ENCODE assay signal across 1 cellular context in genomic region chr17:50707296-50708049, GRCh38.
TF ChIP-seq lines count a peak whose summit lies in the region.

A gene with protein sequence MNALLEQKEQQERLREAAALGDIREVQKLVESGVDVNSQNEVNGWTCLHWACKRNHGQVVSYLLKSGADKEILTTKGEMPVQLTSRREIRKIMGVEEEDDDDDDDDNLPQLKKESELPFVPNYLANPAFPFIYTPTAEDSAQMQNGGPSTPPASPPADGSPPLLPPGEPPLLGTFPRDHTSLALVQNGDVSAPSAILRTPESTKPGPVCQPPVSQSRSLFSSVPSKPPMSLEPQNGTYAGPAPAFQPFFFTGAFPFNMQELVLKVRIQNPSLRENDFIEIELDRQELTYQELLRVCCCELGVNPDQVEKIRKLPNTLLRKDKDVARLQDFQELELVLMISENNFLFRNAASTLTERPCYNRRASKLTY (minus strand): TSS chr17:50707914. CDS start chr17:50707654, 260 bp downstream.

TF ChIP-seq in K562, 482 proteins besides CTCF, POLR2A, EP300 and RAD21 (continued from another document and continues in another):
- TF ChIP-seq, protein P1, sequence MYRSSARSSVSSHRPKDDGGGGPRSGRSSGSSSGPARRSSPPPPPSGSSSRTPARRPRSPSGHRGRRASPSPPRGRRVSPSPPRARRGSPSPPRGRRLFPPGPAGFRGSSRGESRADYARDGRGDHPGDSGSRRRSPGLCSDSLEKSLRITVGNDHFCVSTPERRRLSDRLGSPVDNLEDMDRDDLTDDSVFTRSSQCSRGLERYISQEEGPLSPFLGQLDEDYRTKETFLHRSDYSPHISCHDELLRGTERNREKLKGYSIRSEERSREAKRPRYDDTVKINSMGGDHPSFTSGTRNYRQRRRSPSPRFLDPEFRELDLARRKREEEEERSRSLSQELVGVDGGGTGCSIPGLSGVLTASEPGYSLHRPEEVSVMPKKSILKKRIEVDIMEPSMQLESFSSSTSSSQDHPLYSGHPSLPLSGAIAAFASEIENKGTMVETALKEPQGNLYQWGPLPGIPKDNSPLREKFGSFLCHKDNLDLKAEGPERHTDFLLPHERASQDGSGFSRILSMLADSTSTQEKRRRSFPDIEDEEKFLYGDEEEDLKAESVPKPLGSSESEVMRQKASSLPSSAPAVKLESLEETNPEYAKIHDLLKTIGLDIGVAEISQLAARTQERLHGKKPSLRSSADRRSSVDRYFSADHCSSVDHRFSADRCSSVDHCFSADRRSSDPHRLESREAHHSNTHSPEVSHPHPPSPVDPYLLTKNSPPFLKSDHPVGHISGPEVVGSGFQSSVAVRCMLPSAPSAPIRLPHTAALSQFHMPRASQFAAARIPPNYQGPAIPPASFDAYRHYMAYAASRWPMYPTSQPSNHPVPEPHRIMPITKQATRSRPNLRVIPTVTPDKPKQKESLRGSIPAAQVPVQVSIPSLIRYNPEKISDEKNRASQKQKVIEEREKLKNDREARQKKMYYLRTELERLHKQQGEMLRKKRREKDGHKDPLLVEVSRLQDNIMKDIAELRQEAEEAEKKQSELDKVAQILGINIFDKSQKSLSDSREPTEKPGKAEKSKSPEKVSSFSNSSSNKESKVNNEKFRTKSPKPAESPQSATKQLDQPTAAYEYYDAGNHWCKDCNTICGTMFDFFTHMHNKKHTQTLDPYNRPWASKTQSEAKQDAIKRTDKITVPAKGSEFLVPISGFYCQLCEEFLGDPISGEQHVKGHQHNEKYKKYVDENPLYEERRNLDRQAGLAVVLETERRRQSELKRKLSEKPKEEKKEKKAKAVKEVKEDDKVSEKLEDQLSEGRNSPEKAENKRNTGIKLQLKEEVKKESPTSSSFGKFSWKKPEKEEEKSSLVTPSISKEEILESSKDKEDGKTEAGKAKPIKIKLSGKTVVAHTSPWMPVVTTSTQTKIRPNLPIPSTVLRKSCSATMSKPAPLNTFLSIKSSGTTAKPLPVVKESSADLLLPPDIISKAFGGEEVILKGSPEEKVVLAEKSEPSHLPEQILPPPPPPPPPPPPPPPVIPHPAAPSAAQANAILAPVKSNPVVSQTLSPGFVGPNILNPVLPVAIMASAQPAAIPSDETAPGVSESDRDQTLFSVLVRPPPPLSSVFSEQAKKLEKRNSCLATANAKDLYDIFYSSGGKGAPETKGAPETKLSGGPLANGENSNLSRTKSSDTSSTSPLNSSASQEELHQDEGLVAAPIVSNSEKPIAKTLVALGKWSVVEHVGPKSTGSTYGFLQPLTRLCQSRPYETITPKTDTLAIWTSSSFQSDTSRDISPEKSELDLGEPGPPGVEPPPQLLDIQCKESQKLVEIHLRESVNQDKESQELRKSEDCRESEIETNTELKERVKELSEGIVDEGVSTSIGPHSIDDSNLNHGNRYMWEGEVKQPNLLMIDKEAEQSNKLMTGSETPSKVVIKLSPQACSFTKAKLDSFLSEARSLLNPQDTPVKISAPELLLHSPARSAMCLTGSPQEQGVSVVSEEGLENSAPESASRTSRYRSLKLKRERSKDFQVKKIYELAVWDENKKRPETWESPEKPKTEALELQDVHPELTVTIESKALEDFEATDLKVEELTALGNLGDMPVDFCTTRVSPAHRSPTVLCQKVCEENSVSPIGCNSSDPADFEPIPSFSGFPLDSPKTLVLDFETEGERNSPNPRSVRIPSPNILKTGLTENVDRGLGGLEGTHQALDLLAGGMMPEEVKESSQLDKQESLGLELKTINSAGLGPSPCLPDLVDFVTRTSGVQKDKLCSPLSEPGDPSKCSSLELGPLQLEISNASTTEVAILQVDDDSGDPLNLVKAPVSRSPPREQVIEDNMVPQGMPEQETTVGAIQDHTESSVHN (IDR thresholded peaks at IDR 0.05; ENCODE audit: borderline replicate concordance in 1 of 2, low read depth in 1 of 2), result 0 out of 4 replicates have a peak, but pooled peaks of 1 of the 2 experiments have one; percentile 26
- TF ChIP-seq KLF13 (tag; IDR thresholded peaks at IDR 0.05; ENCODE audit: borderline replicate concordance, low read depth), result peak; percentile 52; the same call in 1 of the 2 replicates
- no peak for TF ChIP-seq PRDM10 (IDR thresholded peaks at IDR 0.05; ENCODE audit: partially characterized antibody)
- TF ChIP-seq KLF6 (CRISPR knock-in tag; IDR thresholded peaks at IDR 0.05; ENCODE audit: borderline replicate concordance), result no peak
- TF ChIP-seq FOXK1 (CRISPR knock-in tag; IDR thresholded peaks at IDR 0.05; ENCODE audit: borderline replicate concordance), result 0 out of 2 replicates have a peak, but pooled peaks have one; percentile 40
- TF ChIP-seq PTBP1 (IDR thresholded peaks at IDR 0.05; ENCODE audit: low read depth, low read length), result peak; percentile 50; the same call in 1 of the 2 replicates
- TF ChIP-seq CHAMP1 (IDR thresholded peaks at IDR 0.05), result no peak
- peak; percentile 68 for TF ChIP-seq NEUROD1 (IDR thresholded peaks at IDR 0.05; ENCODE audit: borderline replicate concordance, low read depth, low read length, partially characterized antibody)
- TF ChIP-seq HDAC6 (IDR thresholded peaks at IDR 0.05; ENCODE audit: low read depth, low read length), result no peak
- TF ChIP-seq PCBP2 (IDR thresholded peaks at IDR 0.05; ENCODE audit: low read depth, low read length, poor library complexity, severe bottlenecking), result no peak
- peak in 1 of 2 experiments; percentile 81; a peak in 2 of 4 replicates for TF ChIP-seq TBL1XR1 (IDR thresholded peaks at IDR 0.05; ENCODE audit: low read length in 2 of 2)
- TF ChIP-seq ZNF707 (CRISPR knock-in tag; conservative IDR thresholded peaks at IDR 0.05), result no peak
- peak; percentile 57; the same call in 1 of the 2 replicates for TF ChIP-seq ZKSCAN1 (IDR thresholded peaks at IDR 0.05; ENCODE audit: low read depth, low read length)
- peak; percentile 35; the same call in 1 of the 2 replicates for TF ChIP-seq NCOR1 (IDR thresholded peaks at IDR 0.05)
- TF ChIP-seq ZBTB1 (CRISPR knock-in tag; IDR thresholded peaks at IDR 0.05; ENCODE audit: borderline replicate concordance, low read depth), result no peak
- TF ChIP-seq SIX5 (IDR thresholded peaks at IDR 0.05; ENCODE audit: borderline replicate concordance in 1 of 2, insufficient read depth in 1 of 2, low read depth in 1 of 2, low read length in 2 of 2), result peak; percentile 45 to 52; a peak in 3 of 4 replicates
- no peak for TF ChIP-seq GTF3C2 (IDR thresholded peaks at IDR 0.05; ENCODE audit: borderline replicate concordance, extremely low read depth, insufficient read length)
- no peak for TF ChIP-seq ASH1L (IDR thresholded peaks at IDR 0.05; ENCODE audit: borderline replicate concordance, low read depth, partially characterized antibody)
- no peak for TF ChIP-seq SNRNP70 (optimal IDR thresholded peaks at IDR 0.05; ENCODE audit: low read depth, low read length)
- no peak; the same call in none of the 2 replicates for TF ChIP-seq MTA3 (IDR thresholded peaks at IDR 0.05; ENCODE audit: borderline replicate concordance)
- TF ChIP-seq ILK (tag; IDR thresholded peaks at IDR 0.05; ENCODE audit: borderline replicate concordance, low read depth), result no peak
- no peak for TF ChIP-seq AFF1 (IDR thresholded peaks at IDR 0.05; ENCODE audit: low read depth in 1 of 2, partially characterized antibody in 2 of 2)
- TF ChIP-seq CREM (IDR thresholded peaks at IDR 0.05; ENCODE audit: low read depth), result peak; percentile 62
